Comparison of ENCODE assay signal across 11 cellular contexts in the genomic region with DNA sequence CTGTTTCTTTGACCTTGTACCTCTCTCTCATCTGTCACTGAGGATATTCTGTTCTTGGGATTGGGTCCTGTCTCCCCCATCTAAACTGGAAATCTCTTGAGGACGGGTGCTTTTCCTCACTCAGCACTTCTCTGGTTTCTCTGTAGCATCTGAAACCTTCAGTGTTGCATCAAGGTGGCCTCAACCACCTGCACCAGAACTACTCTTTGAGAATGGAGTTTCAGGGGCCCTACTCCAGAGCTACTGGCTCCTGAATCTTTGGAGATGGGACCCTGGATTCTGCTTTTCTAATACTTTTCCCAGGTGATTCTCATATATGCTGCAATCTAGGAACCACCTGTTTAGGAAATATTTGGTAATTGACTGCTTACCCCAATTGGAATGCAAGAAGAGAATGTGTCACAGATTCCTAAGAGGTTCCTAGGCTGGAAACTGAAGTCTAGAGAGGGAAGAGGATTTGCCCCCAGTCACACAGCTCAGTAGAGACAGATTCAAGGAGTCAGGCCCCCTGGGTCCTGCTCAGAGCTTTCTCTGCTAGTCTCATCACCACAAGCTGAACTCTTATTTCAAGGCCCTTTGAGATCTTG. TPM values are rescaled to one million over a fixed set of nuclear protein-coding genes. Genes with fewer than 3 reads are reported as not detected.
DNase-seq lines count a peak whose midpoint lies in the region; ATAC-seq and TF ChIP-seq lines count a peak whose summit lies in the region.
"Had no signal": no experiment of that assay in that cellular context is flagged by ENCODE, and none has a peak within 500 bp of the region (broad histone marks: within the 10 kb centered on the region; RNA-seq: fewer than 3 reads in every experiment).

No MANE protein-coding gene starts in this region.

- H3K9me2 ChIP-seq in SU-DHL-6 (replicated peaks; ENCODE audit: insufficient read depth, low read length), result no peaks in the 10 kb centered on the region

- peak overlapping the region; percentile 68 for H3K4me2 ChIP-seq in SU-DHL-6 (ENCODE audit: low read depth, low read length, poor library complexity, severe bottlenecking)

- no peaks in the 10 kb centered on the region for H4K20me1 ChIP-seq in SU-DHL-6 (ENCODE audit: low read depth, low read length)

- H3K9ac ChIP-seq in SU-DHL-6 (ENCODE audit: low read length), result peak overlapping the region; percentile 47

- intact Hi-C loops in breast epithelium (cut with DNase I; ENCODE audit: low total_unique reads), result no loop called here

- H2AFZ ChIP-seq in SU-DHL-6 (ENCODE audit: low read depth, low read length, severe bottlenecking), result no peak overlapping the region

- H3K4me3 ChIP-seq in SU-DHL-6 (ENCODE audit: insufficient read depth, low read length, poor library complexity, severe bottlenecking) (peak overlapping the region; percentile 41), breast epithelium (no peak overlapping the region)

- ATAC-seq in stimulated activated naive CD8-positive, alpha-beta T cell treated with anti-CD3 and anti-CD28 coated beads, Interleukin-15, Interleukin-2, amounts not matched to agents 100 U/mL and 50 U/mL, for 24 hours, result no peak
- ATAC-seq in HG02938 (IDR thresholded peaks at IDR 0.05; ENCODE audit: unreplicated experiment), result peak; percentile 21

- no peaks in the 10 kb centered on the region for H3K4me1 ChIP-seq in breast epithelium

- no peaks in the 10 kb centered on the region for H3K9me3 ChIP-seq in SU-DHL-6 (ENCODE audit: insufficient read depth, low read length)
- H3K9me3 ChIP-seq in breast epithelium, result no peaks in the 10 kb centered on the region

- H3K36me3 ChIP-seq in SU-DHL-6 (ENCODE audit: low read length), result peaks cover 4% of the 10 kb centered on the region; the same call in 1 of the 2 replicates
- H3K36me3 ChIP-seq in breast epithelium, result no peaks in the 10 kb centered on the region

- no peaks in the 10 kb centered on the region for H3K27me3 Mint-ChIP-seq in stimulated activated naive CD8-positive, alpha-beta T cell treated with anti-CD3 and anti-CD28 coated beads, Interleukin-15, Interleukin-2, amounts not matched to agents 100 ng/mL and 50 ng/mL, for 24 hours

- peaks cover 11% of the 10 kb centered on the region for H3F3A ChIP-seq in SU-DHL-6 (ENCODE audit: insufficient read depth)

- H3K4me3 Mint-ChIP-seq in stimulated activated naive CD8-positive, alpha-beta T cell treated with anti-CD3 and anti-CD28 coated beads, Interleukin-15, Interleukin-2, amounts not matched to agents 100 ng/mL and 50 ng/mL, for 24 hours, result peak overlapping the region; percentile 98
- H3K4me3 Mint-ChIP-seq: nephron progenitor cell had no signal

- no peak for TF ChIP-seq CTCF in SU-DHL-6 (IDR thresholded peaks at IDR 0.05; ENCODE audit: insufficient read depth, low read length, poor library complexity, severe bottlenecking)
- no peak for TF ChIP-seq CTCF in breast epithelium (IDR thresholded peaks at IDR 0.05)

- TF ChIP-seq POLR2A in breast epithelium (IDR thresholded peaks at IDR 0.05), result no peak

- peaks cover 98% of the 10 kb centered on the region for H3K36me3 Mint-ChIP-seq in stimulated activated naive CD8-positive, alpha-beta T cell treated with anti-CD3 and anti-CD28 coated beads, Interleukin-15, Interleukin-2, amounts not matched to agents 100 ng/mL and 50 ng/mL, for 24 hours (ENCODE audit: low read depth)

- no peaks in the 10 kb centered on the region for H3K9me3 Mint-ChIP-seq in stimulated activated naive CD8-positive, alpha-beta T cell treated with anti-CD3 and anti-CD28 coated beads, Interleukin-15, Interleukin-2, amounts not matched to agents 100 ng/mL and 50 ng/mL, for 24 hours
- H3K9me3 Mint-ChIP-seq: nephron progenitor cell had no signal

- H3K4me1 Mint-ChIP-seq in stimulated activated naive CD8-positive, alpha-beta T cell treated with anti-CD3 and anti-CD28 coated beads, Interleukin-15, Interleukin-2, amounts not matched to agents 100 ng/mL and 50 ng/mL, for 24 hours (ENCODE audit: low read depth), result peaks cover 91% of the 10 kb centered on the region

- DNase-seq in stimulated activated naive CD8-positive, alpha-beta T cell treated with anti-CD3 and anti-CD28 coated beads, Interleukin-15, Interleukin-2, amounts not matched to agents 100 U/mL and 50 U/mL, for 24 hours, result no peak
- DNase-seq in DMS114 treated with DMSO at 0.1 percent for 48 hours (lab: John Stamatoyannopoulos, UW; ENCODE audit: unreplicated experiment) (no peak), NCI-H2029 (lab: John Stamatoyannopoulos, UW) (no peak), breast epithelium (ENCODE audit: low spot score in 2 of 2) (no peak)
- no peak for DNase-seq in stimulated activated CD4-positive, alpha-beta T cell treated with anti-CD3 and anti-CD28 coated beads, Interleukin-12 subunit alpha, Interleukin-12 subunit beta, amount 100 ng/mL, for 4 hours
- DNase-seq: foreskin fibroblast, nephron progenitor cell had no signal

- H3K27ac ChIP-seq in SU-DHL-6 (ENCODE audit: low read depth, low read length) (peak overlapping the region; percentile 71), breast epithelium (no peak overlapping the region)
- H3K27ac ChIP-seq: RWPE1 had no signal

- H3K27me3 ChIP-seq in SU-DHL-6 (ENCODE audit: low read length) (no peaks in the 10 kb centered on the region), breast epithelium (no peaks in the 10 kb centered on the region)

- H3K27ac Mint-ChIP-seq in stimulated activated naive CD8-positive, alpha-beta T cell treated with anti-CD3 and anti-CD28 coated beads, Interleukin-15, Interleukin-2, amounts not matched to agents 100 ng/mL and 50 ng/mL, for 24 hours, result peak overlapping the region; percentile 100
- H3K27ac Mint-ChIP-seq: nephron progenitor cell had no signal

- H3K79me2 ChIP-seq in SU-DHL-6 (ENCODE audit: insufficient read depth, low read length), result peaks cover 61% of the 10 kb centered on the region

RNA-seq across cellular contexts. Expression of a gene that starts 48.8 kb away (rescaled TPM):
- 10 to 100 TPM; 55.4 to 70.1 (median 68.6) TPM for total RNA-seq in breast epithelium

RNA-seq across cellular contexts. Expression of a gene that starts 56.1 kb away (rescaled TPM):
- 10 to 100 TPM; 11.0 to 17.0 (median 11.1) TPM for total RNA-seq in breast epithelium
